3 cellular contexts compared by ENCODE assay signal in the genomic region with DNA sequence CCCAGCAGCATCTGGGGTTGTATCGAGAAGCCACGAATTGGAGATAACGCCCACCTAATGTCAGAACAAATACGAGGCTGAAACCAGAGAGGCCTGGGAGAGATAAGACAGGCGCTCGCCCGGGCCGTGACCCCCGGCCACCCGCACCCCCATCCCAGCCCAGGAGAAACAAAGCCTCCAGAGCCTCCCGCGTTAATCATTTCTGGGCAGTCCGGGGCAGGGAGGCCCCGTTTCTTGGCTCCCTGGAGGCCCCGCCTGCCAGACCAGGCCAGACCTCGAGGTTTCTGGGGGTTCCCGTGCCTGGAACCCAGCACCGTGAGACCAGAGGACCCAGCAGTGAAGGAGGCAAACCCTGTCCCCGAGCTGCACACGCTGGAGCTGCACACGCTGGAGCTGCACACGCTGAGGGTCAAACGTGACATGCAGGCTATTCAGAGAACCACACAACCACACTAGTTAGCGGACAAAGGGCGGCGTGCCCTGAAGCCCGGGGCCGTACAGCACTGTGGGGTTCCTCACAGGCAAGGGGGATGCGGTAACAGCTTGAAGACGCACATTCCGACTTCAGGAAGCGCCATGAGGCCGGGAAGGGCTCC.
TF ChIP-seq lines count a peak whose summit lies in the region.

No MANE protein-coding gene starts in this region.

TF ChIP-seq in SK-N-SH, 30 proteins besides CTCF, POLR2A, EP300 and RAD21:
- TF ChIP-seq NRF1 (IDR thresholded peaks at IDR 0.05; ENCODE audit: low read depth, low read length): no peak
- no peak for TF ChIP-seq USF1 (IDR thresholded peaks at IDR 0.05; ENCODE audit: borderline replicate concordance, low read depth)
- TF ChIP-seq TEAD4 (IDR thresholded peaks at IDR 0.05; ENCODE audit: borderline replicate concordance, insufficient read depth): no peak
- TF ChIP-seq FOXM1 (IDR thresholded peaks at IDR 0.05; ENCODE audit: low read depth): no peak
- no peak for TF ChIP-seq SMC3 (IDR thresholded peaks at IDR 0.05; ENCODE audit: low read depth, low read length)
- TF ChIP-seq MEF2A (IDR thresholded peaks at IDR 0.05; ENCODE audit: borderline replicate concordance, low read depth): no peak
- TF ChIP-seq PBX3 (IDR thresholded peaks at IDR 0.05): no peak
- TF ChIP-seq RCOR1 (IDR thresholded peaks at IDR 0.05; ENCODE audit: low read length): no peak
- no peak for TF ChIP-seq TCF12 (IDR thresholded peaks at IDR 0.05)

TF ChIP-seq in SK-N-SH treated with all-trans-retinoic acid at 6 μM for 48 hours, 23 proteins besides CTCF, POLR2A, EP300 and RAD21:
- TF ChIP-seq CSDC2 (CRISPR knock-in tag; IDR thresholded peaks at IDR 0.05) (no peak), ZNF565 (CRISPR knock-in tag; conservative IDR thresholded peaks at IDR 0.05; ENCODE audit: low read depth) (no peak), PPARA (CRISPR knock-in tag; IDR thresholded peaks at IDR 0.05; ENCODE audit: borderline replicate concordance) (no peak), RARB (CRISPR knock-in tag; IDR thresholded peaks at IDR 0.05) (no peak), OSR1 (CRISPR knock-in tag; IDR thresholded peaks at IDR 0.05) (no peak), BACH2 (CRISPR knock-in tag; IDR thresholded peaks at IDR 0.05; ENCODE audit: borderline replicate concordance) (no peak), ZC3H10 (CRISPR knock-in tag; IDR thresholded peaks at IDR 0.05) (no peak), PATZ1 (CRISPR knock-in tag; IDR thresholded peaks at IDR 0.05; ENCODE audit: borderline replicate concordance) (no peak), ZFP3 (CRISPR knock-in tag; IDR thresholded peaks at IDR 0.05) (no peak), SNAI2 (CRISPR knock-in tag; IDR thresholded peaks at IDR 0.05) (no peak)
- TF ChIP-seq, protein P1, sequence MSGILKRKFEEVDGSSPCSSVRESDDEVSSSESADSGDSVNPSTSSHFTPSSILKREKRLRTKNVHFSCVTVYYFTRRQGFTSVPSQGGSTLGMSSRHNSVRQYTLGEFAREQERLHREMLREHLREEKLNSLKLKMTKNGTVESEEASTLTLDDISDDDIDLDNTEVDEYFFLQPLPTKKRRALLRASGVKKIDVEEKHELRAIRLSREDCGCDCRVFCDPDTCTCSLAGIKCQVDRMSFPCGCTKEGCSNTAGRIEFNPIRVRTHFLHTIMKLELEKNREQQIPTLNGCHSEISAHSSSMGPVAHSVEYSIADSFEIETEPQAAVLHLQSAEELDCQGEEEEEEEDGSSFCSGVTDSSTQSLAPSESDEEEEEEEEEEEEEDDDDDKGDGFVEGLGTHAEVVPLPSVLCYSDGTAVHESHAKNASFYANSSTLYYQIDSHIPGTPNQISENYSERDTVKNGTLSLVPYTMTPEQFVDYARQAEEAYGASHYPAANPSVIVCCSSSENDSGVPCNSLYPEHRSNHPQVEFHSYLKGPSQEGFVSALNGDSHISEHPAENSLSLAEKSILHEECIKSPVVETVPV (CRISPR knock-in tag; IDR thresholded peaks at IDR 0.05): no peak

TF ChIP-seq in HepG2, 621 proteins besides CTCF, POLR2A, EP300 and RAD21 (continues in another document):
- TF ChIP-seq ZNF646 (CRISPR knock-in tag; IDR thresholded peaks at IDR 0.05) (no peak), EED (CRISPR knock-in tag; IDR thresholded peaks at IDR 0.05) (0 out of 2 replicates have a peak, but pooled peaks have one; percentile 25), ZNF605 (CRISPR knock-in tag; IDR thresholded peaks at IDR 0.05) (0 out of 2 replicates have a peak, but pooled peaks have one; percentile 18), TBX2 (CRISPR knock-in tag; IDR thresholded peaks at IDR 0.05; ENCODE audit: borderline replicate concordance) (peak; percentile 76; the same call in 1 of the 2 replicates), HDAC2 (CRISPR knock-in tag; IDR thresholded peaks at IDR 0.05) (no peak), ZNF562 (CRISPR knock-in tag; IDR thresholded peaks at IDR 0.05; ENCODE audit: borderline replicate concordance) (no peak), ZNF160 (CRISPR knock-in tag; IDR thresholded peaks at IDR 0.05) (no peak), PHF21A (CRISPR knock-in tag; IDR thresholded peaks at IDR 0.05) (peak; percentile 87), ZNF543 (CRISPR knock-in tag; IDR thresholded peaks at IDR 0.05) (no peak), ZZZ3 (CRISPR knock-in tag; IDR thresholded peaks at IDR 0.05; ENCODE audit: borderline replicate concordance) (no peak), MLXIP (CRISPR knock-in tag; IDR thresholded peaks at IDR 0.05; ENCODE audit: borderline replicate concordance) (no peak), HOXA5 (CRISPR knock-in tag; IDR thresholded peaks at IDR 0.05) (no peak), ZNF816 (CRISPR knock-in tag; IDR thresholded peaks at IDR 0.05; ENCODE audit: borderline replicate concordance) (no peak), SOX6 (IDR thresholded peaks at IDR 0.05) (no peak), SOX6 (CRISPR knock-in tag; IDR thresholded peaks at IDR 0.05) (peak; percentile 83), ZNF747 (CRISPR knock-in tag; IDR thresholded peaks at IDR 0.05; ENCODE audit: borderline replicate concordance) (peak; percentile 60; the same call in 1 of the 2 replicates), ZNF296 (CRISPR knock-in tag; conservative IDR thresholded peaks at IDR 0.05) (no peak), ZBTB33 (CRISPR knock-in tag; IDR thresholded peaks at IDR 0.05) (peak; percentile 10; the same call in 1 of the 2 replicates), SRSF9 (IDR thresholded peaks at IDR 0.05; ENCODE audit: borderline replicate concordance, insufficient read depth, low read depth, low read length, poor library complexity, severe bottlenecking) (no peak), TEAD3 (CRISPR knock-in tag; optimal IDR thresholded peaks at IDR 0.05; ENCODE audit: borderline replicate concordance) (peak; percentile 26), SYNCRIP (IDR thresholded peaks at IDR 0.05; ENCODE audit: insufficient read depth, low read depth, low read length) (no peak), MYPOP (CRISPR knock-in tag; IDR thresholded peaks at IDR 0.05) (0 out of 2 replicates have a peak, but pooled peaks have one; percentile 14), ZBTB8A (CRISPR knock-in tag; IDR thresholded peaks at IDR 0.05; ENCODE audit: borderline replicate concordance, low read depth) (no peak), ARNT2 (CRISPR knock-in tag; IDR thresholded peaks at IDR 0.05; ENCODE audit: low read depth) (no peak), GABPB1 (CRISPR knock-in tag; IDR thresholded peaks at IDR 0.05) (no peak), TBL1XR1 (IDR thresholded peaks at IDR 0.05; ENCODE audit: borderline replicate concordance, low read length, partially characterized antibody) (no peak), ZNF615 (CRISPR knock-in tag; IDR thresholded peaks at IDR 0.05; ENCODE audit: borderline replicate concordance) (no peak), TAF1 (CRISPR knock-in tag; IDR thresholded peaks at IDR 0.05) (no peak)
- TF ChIP-seq, protein P2, sequence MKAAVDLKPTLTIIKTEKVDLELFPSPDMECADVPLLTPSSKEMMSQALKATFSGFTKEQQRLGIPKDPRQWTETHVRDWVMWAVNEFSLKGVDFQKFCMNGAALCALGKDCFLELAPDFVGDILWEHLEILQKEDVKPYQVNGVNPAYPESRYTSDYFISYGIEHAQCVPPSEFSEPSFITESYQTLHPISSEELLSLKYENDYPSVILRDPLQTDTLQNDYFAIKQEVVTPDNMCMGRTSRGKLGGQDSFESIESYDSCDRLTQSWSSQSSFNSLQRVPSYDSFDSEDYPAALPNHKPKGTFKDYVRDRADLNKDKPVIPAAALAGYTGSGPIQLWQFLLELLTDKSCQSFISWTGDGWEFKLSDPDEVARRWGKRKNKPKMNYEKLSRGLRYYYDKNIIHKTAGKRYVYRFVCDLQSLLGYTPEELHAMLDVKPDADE (CRISPR knock-in tag; IDR thresholded peaks at IDR 0.05): no peak
- TF ChIP-seq, protein P3, sequence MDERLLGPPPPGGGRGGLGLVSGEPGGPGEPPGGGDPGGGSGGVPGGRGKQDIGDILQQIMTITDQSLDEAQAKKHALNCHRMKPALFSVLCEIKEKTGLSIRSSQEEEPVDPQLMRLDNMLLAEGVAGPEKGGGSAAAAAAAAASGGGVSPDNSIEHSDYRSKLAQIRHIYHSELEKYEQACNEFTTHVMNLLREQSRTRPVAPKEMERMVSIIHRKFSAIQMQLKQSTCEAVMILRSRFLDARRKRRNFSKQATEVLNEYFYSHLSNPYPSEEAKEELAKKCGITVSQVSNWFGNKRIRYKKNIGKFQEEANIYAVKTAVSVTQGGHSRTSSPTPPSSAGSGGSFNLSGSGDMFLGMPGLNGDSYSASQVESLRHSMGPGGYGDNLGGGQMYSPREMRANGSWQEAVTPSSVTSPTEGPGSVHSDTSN (CRISPR knock-in tag; IDR thresholded peaks at IDR 0.05): no peak
- TF ChIP-seq, protein P4, sequence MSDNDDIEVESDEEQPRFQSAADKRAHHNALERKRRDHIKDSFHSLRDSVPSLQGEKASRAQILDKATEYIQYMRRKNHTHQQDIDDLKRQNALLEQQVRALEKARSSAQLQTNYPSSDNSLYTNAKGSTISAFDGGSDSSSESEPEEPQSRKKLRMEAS (IDR thresholded peaks at IDR 0.05): peak; percentile 66
